18 cellular contexts compared by ENCODE assay signal in the genomic region with DNA sequence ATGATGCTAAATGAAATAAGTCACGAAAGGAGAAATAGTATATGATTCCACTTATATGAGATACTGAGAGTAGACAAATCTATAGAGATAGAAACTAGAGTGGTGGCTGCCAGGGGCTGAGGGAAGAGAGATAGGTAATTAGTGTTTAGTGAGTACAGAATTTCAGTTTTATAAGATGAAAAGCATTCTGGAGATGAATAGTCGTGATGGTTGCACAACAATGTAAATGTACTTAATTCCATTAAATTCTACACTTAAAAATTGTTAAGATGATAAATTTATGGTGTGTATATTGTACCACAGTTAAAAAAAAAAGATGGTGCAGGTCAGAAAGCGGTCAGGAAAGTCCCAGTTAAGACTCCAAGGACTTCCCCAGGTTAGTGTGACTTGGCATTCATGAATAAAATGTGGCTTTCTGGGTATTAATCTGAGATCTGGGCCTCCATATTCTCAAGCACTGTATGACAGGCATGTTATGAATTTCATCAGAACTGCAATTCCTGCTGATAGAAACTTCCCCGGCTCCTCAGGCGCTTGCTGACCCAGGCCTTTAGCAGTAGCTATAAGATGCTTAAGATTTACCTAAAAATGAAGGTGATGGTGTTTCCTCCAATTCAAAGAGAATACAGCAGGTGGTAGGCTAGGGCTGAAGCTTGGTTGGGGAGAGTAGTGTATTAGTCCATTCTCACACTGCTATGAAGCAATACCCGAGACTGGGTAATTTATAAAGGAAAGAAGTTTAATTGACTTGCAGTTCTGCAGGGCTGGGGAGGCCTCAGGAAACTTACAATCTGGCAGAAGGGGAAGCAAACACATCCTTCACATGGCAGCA.
DNase-seq lines count a peak whose midpoint lies in the region; ATAC-seq, FAIRE-seq and TF ChIP-seq lines count a peak whose summit lies in the region.
"Had no signal": no experiment of that assay in that cellular context is flagged by ENCODE, and none has a peak within 500 bp of the region (broad histone marks: within the 10 kb centered on the region; RNA-seq: fewer than 3 reads in every experiment).

No MANE protein-coding gene starts in this region.

- H2AFZ ChIP-seq in Karpas-422 (ENCODE audit: low read length): no peak overlapping the region
- H2AFZ ChIP-seq: PC-9 had no signal

- H3K4me2 ChIP-seq in Karpas-422 (ENCODE audit: low read depth, low read length, poor library complexity, severe bottlenecking): no peak overlapping the region
- H3K4me2 ChIP-seq: PC-9 had no signal

- no peak for DNase-seq in GM18507 (ENCODE audit: extremely low spot score, insufficient read length, low read depth)
- DNase-seq in activated gamma-delta T cell (lab: John Stamatoyannopoulos, UW): no peak
- DNase-seq in Karpas-422: no peak
- DNase-seq in ascending aorta (ENCODE audit: low spot score in 2 of 2): no peak
- DNase-seq: activated CD4-positive, alpha-beta T cell treated with anti-CD3 and anti-CD28 coated beads, Interleukin-2, amount 50 U/mL, for 48 hours; activated naive CD4-positive, alpha-beta T cell; AML-193; DMS79; MG63; NCI-H446 treated with DMSO at 0.1 percent for 48 hours; PC-9; retina; stimulated activated CD4-positive, alpha-beta T cell treated with anti-CD3 and anti-CD28 coated beads, Interleukin-4, amount 100 ng/mL, for 24 hours; stimulated activated naive CD4-positive, alpha-beta T cell treated with Interleukin-2 at 50 U/mL for 16 hours had no signal

- H3K27me3 ChIP-seq in Karpas-422 (ENCODE audit: low read length) (no peaks in the 10 kb centered on the region), ascending aorta (no peaks in the 10 kb centered on the region)
- H3K27me3 ChIP-seq: MG63 had no signal

- no peak overlapping the region for H3K27ac ChIP-seq in Karpas-422 (ENCODE audit: low read length)
- H3K27ac ChIP-seq in ascending aorta: no peak overlapping the region
- H3K27ac ChIP-seq: PC-9 had no signal

- intact Hi-C loops in ascending aorta (cut with DNase I): no loop called here

- no peaks in the 10 kb centered on the region for H3K9me2 ChIP-seq in Karpas-422 (replicated peaks; ENCODE audit: insufficient read depth, low read length)

- ATAC-seq in GM19452 (IDR thresholded peaks at IDR 0.05; ENCODE audit: unreplicated experiment) (peak; percentile 62), HG02763 (IDR thresholded peaks at IDR 0.05; ENCODE audit: unreplicated experiment) (peak; percentile 44), HG03442 (IDR thresholded peaks at IDR 0.05; ENCODE audit: unreplicated experiment) (peak; percentile 54), GM21367 (IDR thresholded peaks at IDR 0.05; ENCODE audit: unreplicated experiment) (no peak)

- no peak for TF ChIP-seq CTCF in ascending aorta (IDR thresholded peaks at IDR 0.05)

- H3K36me3 ChIP-seq in Karpas-422 (ENCODE audit: insufficient read depth, low read length) (no peaks in the 10 kb centered on the region), ascending aorta (no peaks in the 10 kb centered on the region)
- H3K36me3 ChIP-seq: MG63 had no signal

- no peaks in the 10 kb centered on the region for H4K20me1 ChIP-seq in Karpas-422 (ENCODE audit: insufficient read depth, low read depth, low read length)

- H3K4me1 ChIP-seq in Karpas-422 (ENCODE audit: low read length) (no peaks in the 10 kb centered on the region), ascending aorta (no peaks in the 10 kb centered on the region)

- H3K79me2 ChIP-seq in Karpas-422 (ENCODE audit: low read length): no peaks in the 10 kb centered on the region

- FAIRE-seq in GM18507 (lab: Jason Lieb, UNC): peak; percentile 57

- H3K9me3 ChIP-seq in Karpas-422 (ENCODE audit: low read length) (no peaks in the 10 kb centered on the region), ascending aorta (no peaks in the 10 kb centered on the region)
- H3K9me3 ChIP-seq: MG63 had no signal

- H3K9ac ChIP-seq in Karpas-422 (ENCODE audit: low read length): no peak overlapping the region

- no peak overlapping the region for H3K4me3 ChIP-seq in Karpas-422 (ENCODE audit: low read length)
- no peak overlapping the region for H3K4me3 ChIP-seq in ascending aorta
- H3K4me3 ChIP-seq: MG63, PC-9 had no signal
